In genomic region chr2:199303814-199304213, GRCh38 we compare ENCODE assay signal across 15 cellular contexts.
DNase-seq lines count a peak whose midpoint lies in the region; ATAC-seq and TF ChIP-seq lines count a peak whose summit lies in the region.
"Had no signal": no experiment of that assay in that cellular context is flagged by ENCODE, and none has a peak within 500 bp of the region (broad histone marks: within the 10 kb centered on the region; RNA-seq: fewer than 3 reads in every experiment).

No MANE protein-coding gene starts in this region.

- H3K36me3 ChIP-seq in effector memory CD4-positive, alpha-beta T cell (ENCODE audit: control insufficient read depth, insufficient read depth, low read length): no peaks in the 10 kb centered on the region

- H3K4me3 ChIP-seq in cardiac fibroblast (replicated peaks in 1 of 2; ENCODE audit: low read depth in 2 of 2, low read length in 2 of 2): no peak overlapping the region
- H3K4me3 ChIP-seq in effector memory CD4-positive, alpha-beta T cell (ENCODE audit: insufficient read depth, low read depth, low read length, poor library complexity, severe bottlenecking): no peak overlapping the region

- H3K27me3 ChIP-seq in effector memory CD4-positive, alpha-beta T cell (replicated peaks; ENCODE audit: control insufficient read depth, insufficient read depth, low read length, poor library complexity, severe bottlenecking): no peaks in the 10 kb centered on the region

- ATAC-seq in GM19035 (IDR thresholded peaks at IDR 0.05; ENCODE audit: unreplicated experiment): no peak

- H3K9me3 ChIP-seq in effector memory CD4-positive, alpha-beta T cell (ENCODE audit: control insufficient read depth, low read length): no peaks in the 10 kb centered on the region
- H3K9me3 ChIP-seq: SK-N-SH had no signal

- DNase-seq in AG08395 (ENCODE audit: low spot score) (peak; percentile 95), LHCN-M2 (ENCODE audit: low read depth) (peak; percentile 97), cardiac fibroblast (ENCODE audit: low read depth in 2 of 2) (peak; percentile 82 to 98), kidney tubule cell (ENCODE audit: low spot score) (peak; percentile 94), NCI-H2227 treated with DMSO at 0.1 percent for 48 hours (lab: John Stamatoyannopoulos, UW) (no peak)
- no peak for DNase-seq in activated CD4-positive, alpha-beta T cell treated with anti-CD3 and anti-CD28 coated beads for 48 hours
- no peak for DNase-seq in effector memory CD4-positive, alpha-beta T cell
- DNase-seq: activated CD4-positive, alpha-beta T cell treated with anti-CD3 and anti-CD28 coated beads, Interleukin-2, amount 50 U/mL, for 4 hours; activated naive CD4-positive, alpha-beta T cell treated with anti-CD3 and anti-CD28 coated beads, Interleukin-2, amount 50 U/mL, for 16 hours; GDM1; naive B cell; NCI-H446; SK-N-SH; stimulated activated naive CD4-positive, alpha-beta T cell treated with Interleukin-2 at 50 U/mL for 16 hours had no signal

- no peak for TF ChIP-seq CTCF in cardiac fibroblast (IDR thresholded peaks at IDR 0.05; ENCODE audit: low read depth, low read length)

- H3K27ac ChIP-seq in effector memory CD4-positive, alpha-beta T cell (ENCODE audit: insufficient read depth, low read length, poor library complexity, severe bottlenecking): no peak overlapping the region

- no peaks in the 10 kb centered on the region for H3K4me1 ChIP-seq in effector memory CD4-positive, alpha-beta T cell (ENCODE audit: control insufficient read depth, insufficient read depth, low read length, poor library complexity, severe bottlenecking)

Comparison
In these comparisons a context has a peak if more than half of its experiments do, and no peak if none do; other contexts are left out.
1. DNase-seq: peak in AG08395 (single experiment), LHCN-M2 (single experiment), cardiac fibroblast (2 of 2) and kidney tubule cell (single experiment); none in activated CD4-positive, alpha-beta T cell treated with anti-CD3 and anti-CD28 coated beads for 48 hours (single experiment), NCI-H2227 treated with DMSO at 0.1 percent for 48 hours (single experiment) and effector memory CD4-positive, alpha-beta T cell (0 of 3).